ENCODE assay signal across 8 cellular contexts in the genomic region with DNA sequence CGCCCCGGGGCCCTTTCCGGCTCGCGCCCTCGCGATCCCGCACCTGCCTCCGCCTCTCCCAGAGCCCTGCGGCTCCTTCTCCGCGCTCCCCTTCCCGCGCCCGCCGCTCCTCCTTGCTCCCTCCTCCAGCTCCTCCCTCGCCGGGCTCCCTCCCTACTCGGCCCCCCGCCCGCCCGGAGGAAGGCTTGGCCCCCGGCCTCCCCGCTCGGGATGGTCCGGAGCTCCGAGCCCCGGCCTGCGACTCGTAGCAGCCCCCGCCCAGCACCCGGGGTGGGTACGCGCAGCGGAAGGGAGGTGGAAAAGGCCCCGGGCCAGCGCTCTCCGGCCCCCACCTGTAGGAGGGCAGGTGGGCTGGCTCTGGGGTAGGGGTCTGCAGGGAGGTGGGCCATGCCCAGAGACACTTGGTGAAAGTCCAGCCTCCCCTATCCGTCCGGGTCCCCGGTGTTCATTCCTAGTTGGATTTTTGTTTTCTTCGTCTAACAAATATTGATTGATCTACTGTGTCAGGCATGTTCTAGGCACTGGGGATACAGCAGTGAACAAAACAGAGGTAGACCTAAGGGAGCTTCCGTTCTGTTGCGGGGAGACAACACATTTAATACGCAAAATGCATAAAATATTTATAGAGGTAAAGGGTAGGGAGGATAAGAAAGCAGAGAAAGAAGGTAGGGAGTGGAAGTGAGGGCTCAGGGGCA. TPM values are rescaled to one million over a fixed set of nuclear protein-coding genes. Genes with fewer than 3 reads are reported as not detected.
A peak's percentile ranks its signal among the peaks of the same experiment; 100 is the strongest.
DNase-seq lines count a peak whose midpoint lies in the region; ATAC-seq and TF ChIP-seq lines count a peak whose summit lies in the region.

A gene with protein sequence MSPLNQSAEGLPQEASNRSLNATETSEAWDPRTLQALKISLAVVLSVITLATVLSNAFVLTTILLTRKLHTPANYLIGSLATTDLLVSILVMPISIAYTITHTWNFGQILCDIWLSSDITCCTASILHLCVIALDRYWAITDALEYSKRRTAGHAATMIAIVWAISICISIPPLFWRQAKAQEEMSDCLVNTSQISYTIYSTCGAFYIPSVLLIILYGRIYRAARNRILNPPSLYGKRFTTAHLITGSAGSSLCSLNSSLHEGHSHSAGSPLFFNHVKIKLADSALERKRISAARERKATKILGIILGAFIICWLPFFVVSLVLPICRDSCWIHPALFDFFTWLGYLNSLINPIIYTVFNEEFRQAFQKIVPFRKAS (minus strand): TSS at position 82 of the 695 bp plus-strand sequence. CDS start 23,283 bp downstream, outside the sequence.

- intact Hi-C loops in mucosa of descending colon (cut with DNase I, micrococcal nuclease): no loop called here

- ATAC-seq in mucosa of descending colon (peak; percentile 74), HG03571 (IDR thresholded peaks at IDR 0.05; ENCODE audit: unreplicated experiment) (no peak)

- TF ChIP-seq CTCF in BE2C (IDR thresholded peaks at IDR 0.05; ENCODE audit: low read depth, low read length) (no peak), cardiac fibroblast (IDR thresholded peaks at IDR 0.05; ENCODE audit: low read depth, low read length) (no peak), mucosa of descending colon (IDR thresholded peaks at IDR 0.05) (no peak)

- peak within 1 kb of the TSS; percentile 31; the same call in 1 of the 2 replicates for H3K4me3 ChIP-seq in BE2C (ENCODE audit: low read depth, low read length)
- H3K4me3 ChIP-seq in cardiac fibroblast (replicated peaks in 1 of 2; ENCODE audit: low read depth in 2 of 2, low read length in 2 of 2): peak within 1 kb of the TSS; percentile 26 to 33
- H3K4me3 ChIP-seq in mucosa of descending colon: no peak within 1 kb of the TSS

- DNase-seq in BE2C (peak; percentile 7), HuH-7 (ENCODE audit: low spot score) (peak; percentile 34), cardiac fibroblast (ENCODE audit: low read depth in 2 of 2) (no peak), mucosa of descending colon (peak in 2 of 3 donors; percentile 5 to 41), NCI-H1436 (lab: John Stamatoyannopoulos, UW) (no peak), KG1 (lab: John Stamatoyannopoulos, UW) (no peak), cerebellar cortex (ENCODE audit: low spot score) (no peak)

- peaks cover 21% of the 10 kb centered on the region for H3K27me3 ChIP-seq in BE2C

- H3K36me3 ChIP-seq in BE2C: no peaks in the 10 kb centered on the region
- no peaks in the 10 kb centered on the region for H3K36me3 ChIP-seq in mucosa of descending colon (ENCODE audit: low read depth)

- no peaks in the 10 kb centered on the region for H3K4me1 ChIP-seq in BE2C
- H3K4me1 ChIP-seq in mucosa of descending colon (ENCODE audit: low read depth): peaks cover 13% of the 10 kb centered on the region

- H3K9me3 ChIP-seq in BE2C (no peaks in the 10 kb centered on the region), mucosa of descending colon (no peaks in the 10 kb centered on the region)

RNA-seq across cellular contexts. Expression of the gene that starts here (rescaled TPM):
- polyA plus RNA-seq in BE2C (2012; ENCODE audit: insufficient read depth, insufficient read length, low read depth): not detected
- total RNA-seq in mucosa of descending colon: under 1 TPM in 1 of 3 donors, not detected in 2; 0.47 TPM

Comparison
In these comparisons a context has a peak if more than half of its experiments do, and no peak if none do; other contexts are left out.
1. Peak in DNase-seq and ATAC-seq in mucosa of descending colon; RNA of the gene not detected or under 1 TPM.
2. DNase-seq: peak in BE2C (single experiment) and HuH-7 (single experiment); none in cardiac fibroblast (0 of 2), NCI-H1436 (single experiment), KG1 (single experiment) and cerebellar cortex (single experiment).